ENCODE assay signal across 9 cellular contexts in genomic region chr4:85777908-85778808, GRCh38.
A peak's percentile ranks its signal among the peaks of the same experiment; 100 is the strongest.
DNase-seq lines count a peak whose midpoint lies in the region; ATAC-seq and TF ChIP-seq lines count a peak whose summit lies in the region.
"Had no signal": no experiment of that assay in that cellular context is flagged by ENCODE, and none has a peak within 500 bp of the region (broad histone marks: within the 10 kb centered on the region; RNA-seq: fewer than 3 reads in every experiment).

No MANE protein-coding gene starts in this region.

- in situ Hi-C loops in ACHN (cut with HindIII; ENCODE audit: low pct_ligation_motif_present, low pct_unique_long_range_greater_than_20kb, low sequenced_read_pairs) = no loop called here

- TF ChIP-seq CTCF in SU-DHL-6 (IDR thresholded peaks at IDR 0.05; ENCODE audit: insufficient read depth, low read length, poor library complexity, severe bottlenecking) = no peak

- H3K27ac ChIP-seq in SU-DHL-6 (ENCODE audit: low read depth, low read length) = no peak overlapping the region; the same call in 1 of the 2 replicates
- H3K27ac ChIP-seq: KMS-11 had no signal

- no peaks in the 10 kb centered on the region for H4K20me1 ChIP-seq in SU-DHL-6 (ENCODE audit: low read depth, low read length)

- peak overlapping the region; percentile 46 for H3K4me2 ChIP-seq in SU-DHL-6 (ENCODE audit: low read depth, low read length, poor library complexity, severe bottlenecking)
- H3K4me2 ChIP-seq: KMS-11 had no signal

- H2AFZ ChIP-seq in SU-DHL-6 (ENCODE audit: low read depth, low read length, severe bottlenecking) = no peak overlapping the region

- ATAC-seq in GM18861 (IDR thresholded peaks at IDR 0.05; ENCODE audit: unreplicated experiment) (peak; percentile 58), HG02938 (IDR thresholded peaks at IDR 0.05; ENCODE audit: unreplicated experiment) (peak; percentile 82)

- H3F3A ChIP-seq in SU-DHL-6 (ENCODE audit: insufficient read depth) = peaks cover 4% of the 10 kb centered on the region; the same call in 1 of the 2 replicates

- H3K27me3 ChIP-seq in SU-DHL-6 (ENCODE audit: low read length) = no peaks in the 10 kb centered on the region

- no peak overlapping the region for H3K4me3 ChIP-seq in SU-DHL-6 (ENCODE audit: insufficient read depth, low read length, poor library complexity, severe bottlenecking)

- DNase-seq in lung microvascular endothelial cell (ENCODE audit: low read depth in 2 of 2) (peak; percentile 56 to 62), pons (ENCODE audit: low spot score) (no peak), ACHN (no peak), activated gamma-delta T cell (lab: John Stamatoyannopoulos, UW) (no peak), HPDE6-E6E7 (ENCODE audit: extremely low spot score) (no peak)

- no peaks in the 10 kb centered on the region for H3K36me3 ChIP-seq in SU-DHL-6 (ENCODE audit: low read length)

- no peaks in the 10 kb centered on the region for H3K79me2 ChIP-seq in SU-DHL-6 (ENCODE audit: insufficient read depth, low read length)

- no peaks in the 10 kb centered on the region for H3K9me3 ChIP-seq in SU-DHL-6 (ENCODE audit: insufficient read depth, low read length)

- H3K9me2 ChIP-seq in SU-DHL-6 (replicated peaks; ENCODE audit: insufficient read depth, low read length) = no peaks in the 10 kb centered on the region

- H3K9ac ChIP-seq in SU-DHL-6 (ENCODE audit: low read length) = no peak overlapping the region
- H3K9ac ChIP-seq: KMS-11 had no signal

Comparison
In these comparisons a context has a peak if more than half of its experiments do, and no peak if none do; other contexts are left out.
1. DNase-seq: peak in lung microvascular endothelial cell (2 of 2); none in pons (single experiment), ACHN (single experiment), activated gamma-delta T cell (single experiment) and HPDE6-E6E7 (single experiment).